8 cellular contexts compared by ENCODE assay signal in genomic region chr3:143974877-143975238, GRCh38. TPM values are rescaled to one million over a fixed set of nuclear protein-coding genes. Genes with fewer than 3 reads are reported as not detected.
DNase-seq lines count a peak whose midpoint lies in the region; ATAC-seq and TF ChIP-seq lines count a peak whose summit lies in the region.

No MANE protein-coding gene starts in this region.

- CTCF ChIA-PET in naive thymus-derived CD4-positive, alpha-beta T cell (lab: Charles Lee): interaction anchor here (0.5 to 1.2 kb wide), 3 partner anchors 19 to 78 kb away, joined by 3 to 5 read pairs (median 4); no protein-coding TSS in a partner anchor

- H3K79me2 ChIP-seq in Karpas-422 (ENCODE audit: low read length): peaks cover 69% of the 10 kb centered on the region

- DNase-seq in Karpas-422: no peak
- DNase-seq in chondrocyte (ENCODE audit: low spot score): no peak
- no peak for DNase-seq in naive thymus-derived CD4-positive, alpha-beta T cell
- DNase-seq in GM10266 (ENCODE audit: extremely low spot score): no peak
- no peak for DNase-seq in SK-N-DZ (ENCODE audit: low spot score)
- no peak for DNase-seq in hepatic stellate cell (ENCODE audit: low spot score)

- H3K36me3 Mint-ChIP-seq in chondrocyte (ENCODE audit: low read depth): no peaks in the 10 kb centered on the region
- no peaks in the 10 kb centered on the region for H3K36me3 Mint-ChIP-seq in naive thymus-derived CD4-positive, alpha-beta T cell

- H3K9me3 Mint-ChIP-seq in chondrocyte (ENCODE audit: low read depth): no peaks in the 10 kb centered on the region
- no peaks in the 10 kb centered on the region for H3K9me3 Mint-ChIP-seq in naive thymus-derived CD4-positive, alpha-beta T cell

- H3K9me3 ChIP-seq in BLaER1 (no peaks in the 10 kb centered on the region), Karpas-422 (ENCODE audit: low read length) (no peaks in the 10 kb centered on the region)
- no peaks in the 10 kb centered on the region for H3K9me3 ChIP-seq in naive thymus-derived CD4-positive, alpha-beta T cell (ENCODE audit: control insufficient read depth in 2 of 3, low read length in 3 of 3)

- H3K27me3 ChIP-seq in BLaER1: no peaks in the 10 kb centered on the region
- H3K27me3 ChIP-seq in Karpas-422 (ENCODE audit: low read length): no peaks in the 10 kb centered on the region
- no peaks in the 10 kb centered on the region for H3K27me3 ChIP-seq in naive thymus-derived CD4-positive, alpha-beta T cell (ENCODE audit: control insufficient read depth in 2 of 2, insufficient read depth in 2 of 2, low read length in 2 of 2)

- peaks cover 62% of the 10 kb centered on the region for H3K4me1 Mint-ChIP-seq in chondrocyte (ENCODE audit: low read depth)
- peaks cover 31 to 68% (median 48%) of the 10 kb centered on the region in 7 donors for H3K4me1 Mint-ChIP-seq in naive thymus-derived CD4-positive, alpha-beta T cell

- H3K4me2 ChIP-seq in BLaER1 (peak overlapping the region; percentile 85), Karpas-422 (ENCODE audit: low read depth, low read length, poor library complexity, severe bottlenecking) (peak overlapping the region; percentile 92)

- H2AFZ ChIP-seq in Karpas-422 (ENCODE audit: low read length): no peak overlapping the region

- H3K9ac ChIP-seq in BLaER1 (peak overlapping the region; percentile 91), Karpas-422 (ENCODE audit: low read length) (peak overlapping the region; percentile 87)

- H3K4me1 ChIP-seq in BLaER1 (peaks cover 46% of the 10 kb centered on the region), Karpas-422 (ENCODE audit: low read length) (peaks cover 55% of the 10 kb centered on the region)
- H3K4me1 ChIP-seq in naive thymus-derived CD4-positive, alpha-beta T cell (ENCODE audit: control insufficient read depth in 2 of 2, insufficient read depth in 2 of 2, low read length in 2 of 2): peaks cover 10 to 14% of the 10 kb centered on the region in 2 donors

- H3K4me3 ChIP-seq in BLaER1: peak overlapping the region; percentile 95
- H3K4me3 ChIP-seq in Karpas-422 (ENCODE audit: low read length): peak overlapping the region; percentile 95
- no peak overlapping the region for H3K4me3 ChIP-seq in naive thymus-derived CD4-positive, alpha-beta T cell (ENCODE audit: low read length)

- intact Hi-C loops in naive thymus-derived CD4-positive, alpha-beta T cell (cut with micrococcal nuclease): loop anchor here (5.0 to 10.0 kb wide), 9 partner anchors 88 to 1828 kb away; partner anchors contain the start of genes ATR (in 1 of the 2), CHST2 (in 1 of the 2), PLS1 (in 1 of the 2) and TFDP2 (in 1 of the 2)

- POLR2A ChIA-PET in naive thymus-derived CD4-positive, alpha-beta T cell (lab: Charles Lee): no interaction called here

- H3K27me3 Mint-ChIP-seq in chondrocyte (ENCODE audit: low read depth): no peaks in the 10 kb centered on the region
- H3K27me3 Mint-ChIP-seq in naive thymus-derived CD4-positive, alpha-beta T cell: peaks cover 0 to 7% (median 0%) of the 10 kb centered on the region in 5 donors

- H3K36me3 ChIP-seq in BLaER1 (no peaks in the 10 kb centered on the region), Karpas-422 (ENCODE audit: insufficient read depth, low read length) (no peaks in the 10 kb centered on the region)
- peaks cover 0 to 8% (median 0%) of the 10 kb centered on the region in 3 experiments for H3K36me3 ChIP-seq in naive thymus-derived CD4-positive, alpha-beta T cell (ENCODE audit: control insufficient read depth in 2 of 3, insufficient read depth in 3 of 3, low read length in 3 of 3)

- peak overlapping the region; percentile 97 for H3K27ac Mint-ChIP-seq in chondrocyte (ENCODE audit: unreplicated experiment)
- peak overlapping the region in 2 of 9 donors; percentile 90 to 99 for H3K27ac Mint-ChIP-seq in naive thymus-derived CD4-positive, alpha-beta T cell

- H3K4me3 Mint-ChIP-seq in chondrocyte (ENCODE audit: unreplicated experiment): peak overlapping the region; percentile 97
- peak overlapping the region; percentile 91 to 100 (median 96) for H3K4me3 Mint-ChIP-seq in naive thymus-derived CD4-positive, alpha-beta T cell

- ATAC-seq in naive thymus-derived CD4-positive, alpha-beta T cell: no peak
- ATAC-seq in GM21381 (IDR thresholded peaks at IDR 0.05; ENCODE audit: unreplicated experiment): no peak

- no peak for TF ChIP-seq CTCF in chondrocyte (IDR thresholded peaks at IDR 0.05)
- no peak for TF ChIP-seq CTCF in GM10266 (IDR thresholded peaks at IDR 0.05; ENCODE audit: control insufficient read depth, insufficient read depth, low read depth, missing control alignments)

- H3K9me2 ChIP-seq in Karpas-422 (replicated peaks; ENCODE audit: insufficient read depth, low read length): no peaks in the 10 kb centered on the region

- H3K27ac ChIP-seq in BLaER1 (peak overlapping the region; percentile 92), Karpas-422 (ENCODE audit: low read length) (no peak overlapping the region)
- H3K27ac ChIP-seq in naive thymus-derived CD4-positive, alpha-beta T cell (ENCODE audit: low read depth, low read length): no peak overlapping the region

- peaks cover 67% of the 10 kb centered on the region for H4K20me1 ChIP-seq in BLaER1
- H4K20me1 ChIP-seq in Karpas-422 (ENCODE audit: insufficient read depth, low read depth, low read length): peaks cover 46% of the 10 kb centered on the region

RNA-seq across cellular contexts. Expression of gene DIPK2A, which starts 3.2 kb away (rescaled TPM):
- total RNA-seq in Karpas-422 (2014; rRNA removed; shearing (Covaris generic); ENCODE audit: low replicate concordance): 41.9 and 51.6 TPM in 2 replicates
- total RNA-seq in chondrocyte: 25.8 to 51.9 TPM (median 28.8 TPM) in 3 replicates
- 10 to 100 TPM; 11.7 to 29.2 (median 21.7) TPM for total RNA-seq in naive thymus-derived CD4-positive, alpha-beta T cell
- 1 to 10 TPM; 5.1 to 8.2 TPM for polyA plus RNA-seq in naive thymus-derived CD4-positive, alpha-beta T cell
- polyA plus RNA-seq in SK-N-DZ (2014; cell fraction: cytosol; rRNA removed): 16.7 TPM in 2 replicates
- 12.5 and 28.3 TPM in 2 replicates for polyA plus RNA-seq in SK-N-DZ (2014; cell fraction: nucleus; rRNA removed)
